12 cellular contexts compared by ENCODE assay signal in genomic region chr18:70659026-70659726, GRCh38.
DNase-seq lines count a peak whose midpoint lies in the region; ATAC-seq and TF ChIP-seq lines count a peak whose summit lies in the region.
"Had no signal": no experiment of that assay in that cellular context is flagged by ENCODE, and none has a peak within 500 bp of the region (broad histone marks: within the 10 kb centered on the region; RNA-seq: fewer than 3 reads in every experiment).

No MANE protein-coding gene starts in this region.

- H3K27ac Mint-ChIP-seq in activated naive CD4-positive, alpha-beta T cell treated with anti-CD3 and anti-CD28 coated beads, Interleukin-2, amount 10 ng/mL, durations not matched to agents 7 days and 5 days, result peak overlapping the region; percentile 2

- H3K4me3 ChIP-seq in Peyer's patch (no peak overlapping the region), mucosa of descending colon (no peak overlapping the region)

- no peak for TF ChIP-seq CTCF in Peyer's patch (IDR thresholded peaks at IDR 0.05)
- TF ChIP-seq CTCF in mucosa of descending colon (IDR thresholded peaks at IDR 0.05), result no peak

- no peaks in the 10 kb centered on the region for H3K27me3 Mint-ChIP-seq in activated naive CD4-positive, alpha-beta T cell treated with anti-CD3 and anti-CD28 coated beads, Interleukin-2, amount 10 ng/mL, durations not matched to agents 7 days and 5 days

- peak overlapping the region; percentile 14 for H3K4me3 Mint-ChIP-seq in activated naive CD4-positive, alpha-beta T cell treated with anti-CD3 and anti-CD28 coated beads, Interleukin-2, amount 10 ng/mL, durations not matched to agents 7 days and 5 days

- no peaks in the 10 kb centered on the region for H3K9me3 Mint-ChIP-seq in activated naive CD4-positive, alpha-beta T cell treated with anti-CD3 and anti-CD28 coated beads, Interleukin-2, amount 10 ng/mL, durations not matched to agents 7 days and 5 days

- H3K4me1 ChIP-seq in Peyer's patch, result no peaks in the 10 kb centered on the region
- no peaks in the 10 kb centered on the region for H3K4me1 ChIP-seq in mucosa of descending colon (ENCODE audit: low read depth)
- H3K4me1 ChIP-seq: foreskin keratinocyte had no signal

- H3K27ac ChIP-seq in Peyer's patch, result no peak overlapping the region
- H3K27ac ChIP-seq: foreskin keratinocyte had no signal

- H3K9me3 ChIP-seq in Peyer's patch (no peaks in the 10 kb centered on the region), mucosa of descending colon (no peaks in the 10 kb centered on the region)

- peaks cover 34% of the 10 kb centered on the region for H3K4me1 Mint-ChIP-seq in activated naive CD4-positive, alpha-beta T cell treated with anti-CD3 and anti-CD28 coated beads, Interleukin-2, amount 10 ng/mL, durations not matched to agents 7 days and 5 days

- H3K36me3 ChIP-seq in Peyer's patch (no peaks in the 10 kb centered on the region), mucosa of descending colon (ENCODE audit: low read depth) (no peaks in the 10 kb centered on the region)

- intact Hi-C loops in mucosa of descending colon (cut with DNase I, micrococcal nuclease), result no loop called here

- DNase-seq in CMK (ENCODE audit: low read depth), result peak; percentile 37
- peak in 2 of 3 donors; percentile 39 to 54 for DNase-seq in Peyer's patch
- DNase-seq in activated naive CD4-positive, alpha-beta T cell treated with anti-CD3 and anti-CD28 coated beads, Interleukin-2, amount 10 ng/mL, durations not matched to agents 7 days and 5 days, result peak; percentile 49
- peak in 1 of 3 donors; percentile 7 for DNase-seq in mucosa of descending colon
- DNase-seq in germinal center (ENCODE audit: low spot score), result no peak
- DNase-seq in NCI-H510A (lab: John Stamatoyannopoulos, UW), result no peak
- DNase-seq: amniotic stem cell, DMS153, NCI-H2029 treated with DMSO at 0.1 percent for 48 hours had no signal

- ATAC-seq in mucosa of descending colon (peak; percentile 54), HG03039 (IDR thresholded peaks at IDR 0.05; ENCODE audit: unreplicated experiment) (no peak), HG02981 (IDR thresholded peaks at IDR 0.05; ENCODE audit: unreplicated experiment) (no peak)
- ATAC-seq: foreskin keratinocyte had no signal

- CTCF ChIA-PET in activated naive CD4-positive, alpha-beta T cell treated with anti-CD3 and anti-CD28 coated beads, Interleukin-2, amount 10 ng/mL, durations not matched to agents 7 days and 5 days (lab: Charles Lee), result interaction anchor here (1.2 to 1.5 kb wide), 2 partner anchors 60 to 169 kb away, joined by 3 to 6 read pairs; no protein-coding TSS in a partner anchor

- TF ChIP-seq POLR2A in Peyer's patch (IDR thresholded peaks at IDR 0.05), result no peak

- no peaks in the 10 kb centered on the region for H3K36me3 Mint-ChIP-seq in activated naive CD4-positive, alpha-beta T cell treated with anti-CD3 and anti-CD28 coated beads, Interleukin-2, amount 10 ng/mL, durations not matched to agents 7 days and 5 days

- H3K27me3 ChIP-seq in Peyer's patch, result no peaks in the 10 kb centered on the region
- H3K27me3 ChIP-seq: foreskin keratinocyte had no signal

Comparison
In these comparisons a context has a peak if more than half of its experiments do, and no peak if none do; other contexts are left out.
1. DNase-seq: peak in CMK (single experiment), Peyer's patch (2 of 3) and activated naive CD4-positive, alpha-beta T cell treated with anti-CD3 and anti-CD28 coated beads, Interleukin-2, amount 10 ng/mL, durations not matched to agents 7 days and 5 days (single experiment); none in germinal center (single experiment) and NCI-H510A (single experiment).